ENCODE assay signal across 12 cellular contexts in the genomic region with DNA sequence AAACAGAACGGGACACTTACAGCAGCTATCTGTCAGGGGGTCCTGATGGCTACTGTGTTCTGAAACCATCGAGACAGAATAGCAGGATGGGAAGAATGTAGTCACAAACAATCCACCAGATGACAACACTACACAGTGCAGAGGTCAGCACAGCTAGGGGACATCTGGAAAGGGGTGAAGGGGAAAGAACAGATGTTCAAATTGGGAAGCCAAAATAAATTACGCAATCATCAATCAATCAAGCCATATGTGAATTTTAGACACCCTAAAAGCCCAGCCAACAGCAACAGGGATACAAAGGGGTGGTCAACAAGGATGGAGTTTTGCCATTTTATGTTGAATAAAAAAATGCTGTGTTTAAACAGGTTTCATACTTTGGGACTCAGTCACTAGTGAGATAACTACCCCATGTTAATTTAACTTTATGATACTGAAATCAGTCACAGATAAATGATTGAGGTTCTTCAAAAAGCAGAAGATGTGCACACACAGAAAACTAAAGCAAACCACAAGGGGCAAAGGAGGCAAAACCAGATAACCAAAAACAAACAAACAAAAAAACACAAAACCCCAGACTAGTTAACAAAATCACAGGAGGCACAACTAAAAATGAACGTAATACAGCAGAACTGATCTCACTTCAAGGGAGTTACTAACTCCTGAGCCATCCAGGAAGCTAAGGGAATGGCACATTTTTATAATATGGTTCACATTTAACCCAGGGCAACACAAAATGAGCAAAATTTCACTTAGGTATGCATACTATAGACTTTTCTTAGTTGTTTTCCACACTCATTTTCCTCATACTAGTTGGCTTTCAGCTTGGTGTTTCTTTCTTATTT.
DNase-seq lines count a peak whose midpoint lies in the region; ATAC-seq and TF ChIP-seq lines count a peak whose summit lies in the region.
"Had no signal": no experiment of that assay in that cellular context is flagged by ENCODE, and none has a peak within 500 bp of the region (broad histone marks: within the 10 kb centered on the region; RNA-seq: fewer than 3 reads in every experiment).

No MANE protein-coding gene starts in this region.

- WGBS in mesenchymal stem cell: 54% methylated on average over 2 of the region's 4 CpGs
- WGBS in transverse colon (ENCODE audit: low coverage in 1 of 2), 2 donors: 66 to 74% methylated on average over 3 to 4 of the region's 4 CpGs

- in situ Hi-C loops in transverse colon (cut with MboI; ENCODE audit: low pct_ligation_motif_present in 1 of 4, low pct_unique_long_range_greater_than_20kb in 1 of 4, low sequenced_read_pairs in 3 of 4): no loop called here

- H3K4me2 ChIP-seq in mesenchymal stem cell (ENCODE audit: low read length, poor library complexity, severe bottlenecking): no peak overlapping the region

- H2BK15ac ChIP-seq in mesenchymal stem cell (ENCODE audit: low read depth, poor library complexity, severe bottlenecking): no peak overlapping the region

- peak overlapping the region; percentile 88 for H3K9ac ChIP-seq in mesenchymal stem cell (ENCODE audit: low read length)

- no peak overlapping the region for H2BK120ac ChIP-seq in mesenchymal stem cell (ENCODE audit: low read depth, low read length)

- intact Hi-C loops in transverse colon (cut with DNase I; ENCODE audit: low total_unique reads): no loop called here

- H4K91ac ChIP-seq in mesenchymal stem cell (ENCODE audit: low read length): no peak overlapping the region

- H2BK5ac ChIP-seq in mesenchymal stem cell (ENCODE audit: low read depth, low read length, poor library complexity, severe bottlenecking): no peak overlapping the region

- no peak for TF ChIP-seq EP300 in transverse colon (IDR thresholded peaks at IDR 0.05; ENCODE audit: low read depth)

- H3K36me3 ChIP-seq in mesenchymal stem cell (ENCODE audit: control insufficient read depth in 1 of 2, insufficient read depth in 2 of 2, low read depth in 1 of 2, low read length in 2 of 2) (peaks cover 11 to 38% of the 10 kb centered on the region in 2 experiments), transverse colon (no peaks in the 10 kb centered on the region)

- peak overlapping the region in 1 of 2 experiments; percentile 47 for H2BK12ac ChIP-seq in mesenchymal stem cell (ENCODE audit: low read length in 2 of 2)

- H3K14ac ChIP-seq in mesenchymal stem cell (ENCODE audit: low read length in 2 of 2): no peak overlapping the region

- H3K23ac ChIP-seq in mesenchymal stem cell (ENCODE audit: low read length in 2 of 2): no peak overlapping the region

- H3K27ac ChIP-seq in mesenchymal stem cell (ENCODE audit: low read length, poor library complexity, severe bottlenecking) (no peak overlapping the region), transverse colon (peak overlapping the region in 3 of 4 donors; percentile 28 to 39 (median 31))

- H3K27me3 ChIP-seq in mesenchymal stem cell (ENCODE audit: control insufficient read depth in 1 of 2, insufficient read depth in 1 of 2, low read length in 2 of 2) (no peaks in the 10 kb centered on the region), transverse colon (no peaks in the 10 kb centered on the region)

- H3K4ac ChIP-seq in mesenchymal stem cell (ENCODE audit: low read depth in 1 of 2, low read length in 2 of 2): no peak overlapping the region

- DNase-seq in NCI-H69 (lab: John Stamatoyannopoulos, UW) (peak; percentile 11), fibroblast of mammary gland (ENCODE audit: low read depth) (peak; percentile 86), mesenchymal stem cell (peak; percentile 11), transverse colon (no peak)
- DNase-seq: activated T-cell treated with anti-CD3 and anti-CD28 coated beads, Interleukin-2, amount 50 U/mL, for 72 hours; NCI-H1436 treated with DMSO at 0.1 percent for 48 hours; NCI-H82; T-helper 9 cell had no signal

- TF ChIP-seq CTCF in fibroblast of mammary gland (conservative IDR thresholded peaks at IDR 0.05; ENCODE audit: control insufficient read depth, insufficient read depth, low read depth, low read length) (no peak), transverse colon (IDR thresholded peaks at IDR 0.05) (no peak)

- H3K18ac ChIP-seq in mesenchymal stem cell (ENCODE audit: low read depth in 1 of 2, low read length in 2 of 2): no peak overlapping the region

- H3K4me3 ChIP-seq in fibroblast of mammary gland (ENCODE audit: control insufficient read depth, low read depth, low read length) (no peak overlapping the region), mesenchymal stem cell (ENCODE audit: insufficient read depth in 1 of 2, low read depth in 1 of 2, low read length in 2 of 2) (peak overlapping the region in 1 of 2 experiments; percentile 45), transverse colon (no peak overlapping the region)

- no peak overlapping the region for H4K8ac ChIP-seq in mesenchymal stem cell (ENCODE audit: low read length)

- H3K9me3 ChIP-seq in mesenchymal stem cell (ENCODE audit: control insufficient read depth, low read length) (no peaks in the 10 kb centered on the region), transverse colon (no peaks in the 10 kb centered on the region)

- peak overlapping the region; percentile 49 for H2AK5ac ChIP-seq in mesenchymal stem cell (ENCODE audit: low read length, severe bottlenecking)

- H3K79me1 ChIP-seq in mesenchymal stem cell (replicated peaks; ENCODE audit: low read length, poor library complexity, severe bottlenecking): peaks cover 7% of the 10 kb centered on the region

- no peak overlapping the region for H2AFZ ChIP-seq in mesenchymal stem cell (ENCODE audit: low read depth, low read length)

- no peak for TF ChIP-seq POLR2A in transverse colon (IDR thresholded peaks at IDR 0.05)

- no peak for ATAC-seq in HG03342 (IDR thresholded peaks at IDR 0.05; ENCODE audit: unreplicated experiment)
- ATAC-seq in HG03280 (IDR thresholded peaks at IDR 0.05; ENCODE audit: unreplicated experiment): no peak
- ATAC-seq in GM18517 (IDR thresholded peaks at IDR 0.05; ENCODE audit: unreplicated experiment): no peak
- ATAC-seq: activated T-cell treated with anti-CD3 and anti-CD28 coated beads, Interleukin-2, amount 50 U/mL, for 72 hours; stimulated activated memory B cell treated with anti-CD40 and anti-IgM and Interleukin-4, amounts not matched to agents 10 μg/mL and 1 μg/mL and 100 μg/mL, for 72 hours had no signal

- peaks cover 9% of the 10 kb centered on the region for H3K4me1 ChIP-seq in mesenchymal stem cell (ENCODE audit: control insufficient read depth, insufficient read depth, low read depth, low read length)
- no peaks in the 10 kb centered on the region for H3K4me1 ChIP-seq in transverse colon
